14 cellular contexts compared by ENCODE assay signal in the genomic region with DNA sequence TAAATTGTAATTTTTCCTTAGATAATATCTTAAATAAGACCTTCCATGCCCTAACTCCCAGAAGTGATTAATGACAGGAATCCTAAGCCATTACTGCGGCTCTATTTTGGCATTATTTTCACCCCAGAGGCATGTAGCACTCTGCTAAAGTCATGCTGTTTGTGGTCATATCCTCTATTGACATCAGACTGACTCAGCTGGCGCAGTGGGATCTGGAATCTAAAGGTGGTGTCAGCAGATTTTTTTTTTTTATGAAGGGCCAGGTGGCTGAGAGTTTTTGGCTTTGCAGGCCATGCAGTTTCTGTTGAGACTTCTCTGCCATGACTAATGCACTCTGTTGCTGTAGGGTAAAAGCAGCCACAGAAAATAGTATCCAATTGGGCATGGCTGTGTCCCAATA.
DNase-seq lines count a peak whose midpoint lies in the region; FAIRE-seq and TF ChIP-seq lines count a peak whose summit lies in the region.
"Had no signal": no experiment of that assay in that cellular context is flagged by ENCODE, and none has a peak within 500 bp of the region (broad histone marks: within the 10 kb centered on the region; RNA-seq: fewer than 3 reads in every experiment).

No MANE protein-coding gene starts in this region.

- peak overlapping the region; percentile 81 for H3K27ac ChIP-seq in astrocyte (ENCODE audit: low read depth, low read length)
- H3K27ac ChIP-seq: BLaER1 treated with 17β-estradiol and CSF1 and Interleukin-3, amounts not matched to agents 10 nM and 100 nM; neural progenitor cell had no signal

- H3K79me2 ChIP-seq in astrocyte (ENCODE audit: insufficient read depth, low read length): no peaks in the 10 kb centered on the region

- H3K4me3 Mint-ChIP-seq in astrocyte (ENCODE audit: unreplicated experiment): no peak overlapping the region
- H3K4me3 Mint-ChIP-seq in activated CD4-positive, alpha-beta memory T cell treated with anti-CD3 and anti-CD28 coated beads for 36 hours: no peak overlapping the region
- H3K4me3 Mint-ChIP-seq: activated CD8-positive, alpha-beta memory T cell treated with anti-CD3 and anti-CD28 coated beads, Interleukin-2, amount 10 ng/mL, durations not matched to agents 7 days and 5 days; neural progenitor cell had no signal

- FAIRE-seq in HTR-8/SVneo (lab: Jason Lieb, UNC): no peak
- peak; percentile 94 for FAIRE-seq in astrocyte (lab: Jason Lieb, UNC)
- FAIRE-seq: islet of Langerhans had no signal

- CTCF ChIA-PET in activated CD4-positive, alpha-beta memory T cell treated with anti-CD3 and anti-CD28 coated beads for 36 hours (lab: Charles Lee): interaction anchor here (0.6 kb wide), 1 partner anchor 59 kb away, joined by 3 read pairs; no protein-coding TSS in a partner anchor

- H3K4me2 ChIP-seq in astrocyte (ENCODE audit: low read length): peak overlapping the region; percentile 47
- H3K4me2 ChIP-seq: BLaER1 treated with 17β-estradiol and CSF1 and Interleukin-3, amounts not matched to agents 10 nM and 100 nM; neural progenitor cell had no signal

- DNase-seq in AG08395 (ENCODE audit: low spot score) (peak; percentile 91), HTR-8/SVneo (ENCODE audit: insufficient read length, low spot score) (peak; percentile 20), astrocyte (ENCODE audit: low read depth) (peak; percentile 99), iris pigment epithelial cell (ENCODE audit: low read depth) (peak; percentile 51), middle frontal gyrus (ENCODE audit: extremely low spot score, low spot score) (no peak), SIG-M5 (lab: John Stamatoyannopoulos, UW) (no peak)
- DNase-seq in activated CD8-positive, alpha-beta memory T cell treated with anti-CD3 and anti-CD28 coated beads, Interleukin-2, amount 50 U/mL, for 48 hours: no peak
- no peak for DNase-seq in activated CD4-positive, alpha-beta memory T cell treated with anti-CD3 and anti-CD28 coated beads for 36 hours
- DNase-seq: activated CD8-positive, alpha-beta memory T cell treated with anti-CD3 and anti-CD28 coated beads, Interleukin-2, amount 10 ng/mL, durations not matched to agents 7 days and 5 days; NCI-H1105; substantia nigra had no signal

- POLR2A ChIA-PET in activated CD4-positive, alpha-beta memory T cell treated with anti-CD3 and anti-CD28 coated beads for 36 hours (lab: Charles Lee): no interaction called here

- TF ChIP-seq CTCF in astrocyte (IDR thresholded peaks at IDR 0.05; ENCODE audit: insufficient read depth, low read depth, low read length): no peak

- no peak overlapping the region for H3K9ac ChIP-seq in astrocyte (ENCODE audit: low read length)
- H3K9ac ChIP-seq: BLaER1 treated with 17β-estradiol and CSF1 and Interleukin-3, amounts not matched to agents 10 nM and 100 nM; neural progenitor cell had no signal

- H3K27me3 ChIP-seq in astrocyte (ENCODE audit: insufficient read depth, low read length): no peaks in the 10 kb centered on the region
- H3K27me3 ChIP-seq: BLaER1 treated with 17β-estradiol and CSF1 and Interleukin-3, amounts not matched to agents 10 nM and 100 nM had no signal

- no peaks in the 10 kb centered on the region for H3K9me3 ChIP-seq in astrocyte (ENCODE audit: insufficient read depth, low read depth, low read length)

- peaks cover 5% of the 10 kb centered on the region for H3K36me3 Mint-ChIP-seq in astrocyte (ENCODE audit: low read depth, unreplicated experiment)
- no peaks in the 10 kb centered on the region for H3K36me3 Mint-ChIP-seq in activated CD4-positive, alpha-beta memory T cell treated with anti-CD3 and anti-CD28 coated beads for 36 hours
- H3K36me3 Mint-ChIP-seq: activated CD8-positive, alpha-beta memory T cell treated with anti-CD3 and anti-CD28 coated beads, Interleukin-2, amount 10 ng/mL, durations not matched to agents 7 days and 5 days; neural progenitor cell had no signal

- no peaks in the 10 kb centered on the region for H3K27me3 Mint-ChIP-seq in astrocyte (ENCODE audit: low read depth, unreplicated experiment)
- H3K27me3 Mint-ChIP-seq in activated CD4-positive, alpha-beta memory T cell treated with anti-CD3 and anti-CD28 coated beads for 36 hours: no peaks in the 10 kb centered on the region

- peaks cover 25% of the 10 kb centered on the region for H3K4me1 ChIP-seq in astrocyte (ENCODE audit: insufficient read depth, low read length)
- H3K4me1 ChIP-seq: BLaER1 treated with 17β-estradiol and CSF1 and Interleukin-3, amounts not matched to agents 10 nM and 100 nM; neural progenitor cell had no signal

- intact Hi-C loops in activated CD4-positive, alpha-beta memory T cell treated with anti-CD3 and anti-CD28 coated beads for 36 hours (cut with micrococcal nuclease): no loop called here

- no peak overlapping the region for H3K4me3 ChIP-seq in astrocyte (ENCODE audit: insufficient read depth, low read depth, low read length)
- H3K4me3 ChIP-seq: BLaER1 treated with 17β-estradiol and CSF1 and Interleukin-3, amounts not matched to agents 10 nM and 100 nM; neural progenitor cell had no signal

- H2AFZ ChIP-seq in astrocyte (ENCODE audit: low read depth, low read length): no peak overlapping the region
- H2AFZ ChIP-seq: neural progenitor cell had no signal

- peaks cover 32% of the 10 kb centered on the region for H3K4me1 Mint-ChIP-seq in astrocyte (ENCODE audit: low read depth, unreplicated experiment)
- H3K4me1 Mint-ChIP-seq in activated CD4-positive, alpha-beta memory T cell treated with anti-CD3 and anti-CD28 coated beads for 36 hours (ENCODE audit: low read depth): no peaks in the 10 kb centered on the region
- H3K4me1 Mint-ChIP-seq: activated CD8-positive, alpha-beta memory T cell treated with anti-CD3 and anti-CD28 coated beads, Interleukin-2, amount 10 ng/mL, durations not matched to agents 7 days and 5 days; neural progenitor cell had no signal

- H3K27ac Mint-ChIP-seq in astrocyte (ENCODE audit: unreplicated experiment): peak overlapping the region; percentile 93
- H3K27ac Mint-ChIP-seq in activated CD4-positive, alpha-beta memory T cell treated with anti-CD3 and anti-CD28 coated beads for 36 hours: no peak overlapping the region
- H3K27ac Mint-ChIP-seq: activated CD8-positive, alpha-beta memory T cell treated with anti-CD3 and anti-CD28 coated beads, Interleukin-2, amount 10 ng/mL, durations not matched to agents 7 days and 5 days; neural progenitor cell had no signal

- no peaks in the 10 kb centered on the region for H3K36me3 ChIP-seq in astrocyte (ENCODE audit: insufficient read depth, low read length)
- H3K36me3 ChIP-seq: BLaER1 treated with 17β-estradiol and CSF1 and Interleukin-3, amounts not matched to agents 10 nM and 100 nM; neural progenitor cell had no signal

- H4K20me1 ChIP-seq in astrocyte (ENCODE audit: insufficient read depth, low read length): no peaks in the 10 kb centered on the region
- H4K20me1 ChIP-seq: BLaER1 treated with 17β-estradiol and CSF1 and Interleukin-3, amounts not matched to agents 10 nM and 100 nM had no signal

- H3K9me3 Mint-ChIP-seq in astrocyte (ENCODE audit: unreplicated experiment): no peaks in the 10 kb centered on the region
- H3K9me3 Mint-ChIP-seq in activated CD4-positive, alpha-beta memory T cell treated with anti-CD3 and anti-CD28 coated beads for 36 hours: no peaks in the 10 kb centered on the region
- H3K9me3 Mint-ChIP-seq: neural progenitor cell had no signal

Comparison
In these comparisons a context has a peak if more than half of its experiments do, and no peak if none do; other contexts are left out.
1. DNase-seq: peak in AG08395 (single experiment), HTR-8/SVneo (single experiment), astrocyte (single experiment) and iris pigment epithelial cell (single experiment); none in middle frontal gyrus (single experiment), activated CD8-positive, alpha-beta memory T cell treated with anti-CD3 and anti-CD28 coated beads, Interleukin-2, amount 50 U/mL, for 48 hours (single experiment), SIG-M5 (single experiment) and activated CD4-positive, alpha-beta memory T cell treated with anti-CD3 and anti-CD28 coated beads for 36 hours (single experiment).